Comparison of ENCODE assay signal across 9 cellular contexts in genomic region chr1:2313651-2314296, GRCh38.
A peak's percentile ranks its signal among the peaks of the same experiment; 100 is the strongest.
DNase-seq lines count a peak whose midpoint lies in the region; ATAC-seq and TF ChIP-seq lines count a peak whose summit lies in the region.
"Had no signal": no experiment of that assay in that cellular context is flagged by ENCODE, and none has a peak within 500 bp of the region (broad histone marks: within the 10 kb centered on the region; RNA-seq: fewer than 3 reads in every experiment).

No MANE protein-coding gene starts in this region.

- H3K27ac ChIP-seq in temporal lobe (ENCODE audit: low read depth, low read length): peak overlapping the region; percentile 44

- in situ Hi-C loops in astrocyte of the spinal cord (cut with HindIII; ENCODE audit: low sequenced_read_pairs): no loop called here

- TF ChIP-seq CTCF in astrocyte of the spinal cord (IDR thresholded peaks at IDR 0.05; ENCODE audit: low read depth, low read length): no peak
- no peak for TF ChIP-seq CTCF in kidney epithelial cell (IDR thresholded peaks at IDR 0.05; ENCODE audit: insufficient read depth, low read length, poor library complexity, severe bottlenecking)

- ATAC-seq in GM18519 (IDR thresholded peaks at IDR 0.05; ENCODE audit: low FRiP score, unreplicated experiment): no peak

- no peaks in the 10 kb centered on the region for H3K9me3 Mint-ChIP-seq in IgD-negative memory B cell

- no peaks in the 10 kb centered on the region for H3K27me3 Mint-ChIP-seq in IgD-negative memory B cell

- H3K27ac Mint-ChIP-seq in IgD-negative memory B cell: peak overlapping the region; percentile 31 to 94 (median 92)

- H3K4me3 ChIP-seq in astrocyte of the spinal cord (ENCODE audit: low read depth, low read length) (peak overlapping the region; percentile 26), kidney epithelial cell (ENCODE audit: low read depth, low read length) (peak overlapping the region; percentile 50)

- no peaks in the 10 kb centered on the region for H3K36me3 ChIP-seq in kidney epithelial cell (ENCODE audit: control insufficient read depth, insufficient read depth, low read length)

- H3K4me1 Mint-ChIP-seq in IgD-negative memory B cell: peaks cover 0 to 10% (median 3%) of the 10 kb centered on the region in 3 donors

- H3K36me3 Mint-ChIP-seq in IgD-negative memory B cell: peaks cover 1% of the 10 kb centered on the region

- no peaks in the 10 kb centered on the region for H3K27me3 ChIP-seq in kidney epithelial cell (ENCODE audit: control insufficient read depth, insufficient read depth, low read length)

- H3K4me3 Mint-ChIP-seq in IgD-negative memory B cell: peak overlapping the region; percentile 38 to 78 (median 68)

- DNase-seq in astrocyte of the spinal cord (ENCODE audit: low read depth, low spot score): no peak
- no peak for DNase-seq in kidney epithelial cell (ENCODE audit: low read depth)
- DNase-seq in SW480 (ENCODE audit: low spot score): no peak
- no peak for DNase-seq in NCI-H510A (lab: John Stamatoyannopoulos, UW)
- DNase-seq: stimulated activated CD4-positive, alpha-beta T cell treated with anti-CD3 and anti-CD28 coated beads, Interleukin-12 subunit alpha, Interleukin-12 subunit beta, amount 100 ng/mL, for 4 hours; T-helper 1 cell had no signal
